In genomic region chr4:107183155-107183774, GRCh38 we compare ENCODE assay signal across 8 cellular contexts.
DNase-seq lines count a peak whose midpoint lies in the region; ATAC-seq, FAIRE-seq and TF ChIP-seq lines count a peak whose summit lies in the region.

No MANE protein-coding gene starts in this region.

- peak; percentile 32 for TF ChIP-seq CTCF in natural killer cell (IDR thresholded peaks at IDR 0.05)

- H3K9me3 Mint-ChIP-seq in natural killer cell, result peaks cover 0 to 2% of the 10 kb centered on the region in 2 donors
- H3K9me3 Mint-ChIP-seq in natural killer cell treated with Interleukin-12 subunit alpha and Interleukin-12 subunit beta and Interleukin-15 and Interleukin-18, amount 100 ng/mL, for 72 hours, result no peaks in the 10 kb centered on the region
- H3K9me3 Mint-ChIP-seq in naive B cell, result no peaks in the 10 kb centered on the region

- H3K4me1 Mint-ChIP-seq in natural killer cell (no peaks in the 10 kb centered on the region), naive B cell (no peaks in the 10 kb centered on the region)
- no peaks in the 10 kb centered on the region for H3K4me1 Mint-ChIP-seq in natural killer cell treated with Interleukin-12 subunit alpha and Interleukin-12 subunit beta and Interleukin-15 and Interleukin-18, amount 100 ng/mL, for 72 hours (ENCODE audit: low read depth in 2 of 2)

- FAIRE-seq in HTR-8/SVneo (lab: Jason Lieb, UNC), result no peak

- ATAC-seq in natural killer cell (peak; percentile 57 to 62 (median 57)), GM21825 (IDR thresholded peaks at IDR 0.05; ENCODE audit: unreplicated experiment) (peak; percentile 99), esophagus mucosa (peak; percentile 81), naive B cell (ENCODE audit: low read depth in 2 of 2) (peak; percentile 28 to 46)
- ATAC-seq in natural killer cell treated with Interleukin-12 subunit alpha and Interleukin-12 subunit beta and Interleukin-15 and Interleukin-18, amount 100 ng/mL, for 72 hours, result no peak

- no peaks in the 10 kb centered on the region for H3K27me3 Mint-ChIP-seq in natural killer cell (ENCODE audit: low read depth in 2 of 2)
- H3K27me3 Mint-ChIP-seq in natural killer cell treated with Interleukin-12 subunit alpha and Interleukin-12 subunit beta and Interleukin-15 and Interleukin-18, amount 100 ng/mL, for 72 hours, result no peaks in the 10 kb centered on the region
- no peaks in the 10 kb centered on the region for H3K27me3 Mint-ChIP-seq in naive B cell

- no peaks in the 10 kb centered on the region for H3K27me3 ChIP-seq in SJCRH30

- no peaks in the 10 kb centered on the region for H3K36me3 ChIP-seq in SJCRH30

- DNase-seq in natural killer cell (no peak), HTR-8/SVneo (ENCODE audit: insufficient read length, low spot score) (peak; percentile 3), SJCRH30 (peak; percentile 26 to 75), naive B cell (no peak)
- no peak for DNase-seq in natural killer cell treated with Interleukin-12 subunit alpha and Interleukin-12 subunit beta and Interleukin-15 and Interleukin-18, amount 100 ng/mL, for 72 hours (ENCODE audit: low spot score)
- DNase-seq in stimulated activated CD4-positive, alpha-beta T cell treated with anti-CD3 and anti-CD28 coated beads, Interleukin-4, amount 100 ng/mL, for 1 hour, result no peak

- H3K4me3 Mint-ChIP-seq in natural killer cell, result no peak overlapping the region
- H3K4me3 Mint-ChIP-seq in natural killer cell treated with Interleukin-12 subunit alpha and Interleukin-12 subunit beta and Interleukin-15 and Interleukin-18, amount 100 ng/mL, for 72 hours, result no peak overlapping the region
- no peak overlapping the region for H3K4me3 Mint-ChIP-seq in naive B cell

- no peak overlapping the region for H3K27ac Mint-ChIP-seq in natural killer cell
- no peak overlapping the region for H3K27ac Mint-ChIP-seq in natural killer cell treated with Interleukin-12 subunit alpha and Interleukin-12 subunit beta and Interleukin-15 and Interleukin-18, amount 100 ng/mL, for 72 hours
- H3K27ac Mint-ChIP-seq in naive B cell, result no peak overlapping the region

- H3K36me3 Mint-ChIP-seq in natural killer cell (no peaks in the 10 kb centered on the region), naive B cell (no peaks in the 10 kb centered on the region)
- no peaks in the 10 kb centered on the region for H3K36me3 Mint-ChIP-seq in natural killer cell treated with Interleukin-12 subunit alpha and Interleukin-12 subunit beta and Interleukin-15 and Interleukin-18, amount 100 ng/mL, for 72 hours

- intact Hi-C loops in natural killer cell (cut with micrococcal nuclease), result no loop called here

- no peak overlapping the region for H3K4me3 ChIP-seq in SJCRH30

- no peaks in the 10 kb centered on the region for H3K4me1 ChIP-seq in SJCRH30

- no peaks in the 10 kb centered on the region for H3K9me3 ChIP-seq in SJCRH30 (replicated peaks)

- H3K27ac ChIP-seq in SJCRH30, result no peak overlapping the region

Comparison
In these comparisons a context has a peak if more than half of its experiments do, and no peak if none do; other contexts are left out.
1. ATAC-seq: peak in natural killer cell (3 of 3), GM21825 (single experiment), esophagus mucosa (single experiment) and naive B cell (2 of 2); none in natural killer cell treated with Interleukin-12 subunit alpha and Interleukin-12 subunit beta and Interleukin-15 and Interleukin-18, amount 100 ng/mL, for 72 hours (0 of 2).
2. DNase-seq: peak in HTR-8/SVneo (single experiment) and SJCRH30 (2 of 2); none in natural killer cell (single experiment), natural killer cell treated with Interleukin-12 subunit alpha and Interleukin-12 subunit beta and Interleukin-15 and Interleukin-18, amount 100 ng/mL, for 72 hours (single experiment), naive B cell (single experiment) and stimulated activated CD4-positive, alpha-beta T cell treated with anti-CD3 and anti-CD28 coated beads, Interleukin-4, amount 100 ng/mL, for 1 hour (single experiment).